In the genomic region with DNA sequence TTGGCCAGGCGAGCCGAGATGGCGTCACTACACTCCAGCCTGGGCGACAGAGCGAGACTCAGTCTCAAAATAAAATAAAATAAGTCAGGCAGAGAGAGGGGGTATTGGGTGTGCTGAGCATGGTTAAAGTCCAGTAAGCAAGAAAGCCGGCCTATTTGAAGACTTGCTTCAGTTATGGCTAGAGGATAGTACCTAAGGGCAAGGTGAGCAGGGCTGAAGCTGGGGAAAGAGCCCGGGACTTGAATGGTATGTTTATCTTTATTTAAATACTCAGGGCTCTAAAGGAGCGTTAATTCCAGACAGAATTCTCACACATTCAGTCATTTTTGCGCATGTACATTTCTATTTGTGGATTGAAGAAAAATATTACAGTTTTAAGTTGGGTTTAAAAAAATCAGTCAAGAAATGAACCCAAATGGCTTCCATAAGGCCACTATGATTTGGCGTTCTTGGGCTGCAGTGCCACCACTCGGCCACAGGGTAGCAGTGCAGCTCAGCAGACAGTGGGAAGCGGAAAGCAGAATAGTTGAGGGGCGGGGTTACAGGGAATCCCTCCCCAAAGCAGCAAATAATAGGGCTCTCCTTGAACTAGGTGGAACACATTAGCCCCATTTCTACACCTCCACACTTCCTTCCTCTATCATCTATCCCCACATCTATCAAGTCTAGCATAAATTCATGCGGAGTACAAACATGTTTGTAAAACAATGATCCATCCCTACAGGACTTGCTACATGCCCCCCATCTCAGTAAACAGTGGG, we compare ENCODE assay signal across 8 cellular contexts.
DNase-seq lines count a peak whose midpoint lies in the region; ATAC-seq and TF ChIP-seq lines count a peak whose summit lies in the region.

No MANE protein-coding gene starts in this region.

- peak; percentile 100 for TF ChIP-seq CTCF in choroid plexus epithelial cell (conservative IDR thresholded peaks at IDR 0.05; ENCODE audit: low read depth, low read length)

- H3K4me3 ChIP-seq in choroid plexus epithelial cell (ENCODE audit: low read depth, low read length) = no peak overlapping the region

- peak; percentile 99 for ATAC-seq in HG03280 (IDR thresholded peaks at IDR 0.05; ENCODE audit: unreplicated experiment)

- peak in 12 of 14 donors; percentile 4 to 67 (median 37) for DNase-seq in C1 segment of cervical spinal cord (lab: John Stamatoyannopoulos, UW)
- DNase-seq in GM19238 (ENCODE audit: insufficient read length, low spot score) = peak; percentile 55
- DNase-seq in NCI-H446 treated with DMSO at 0.1 percent for 48 hours (lab: John Stamatoyannopoulos, UW) = peak; percentile 53
- peak; percentile 64 to 75 for DNase-seq in activated CD4-positive, alpha-beta T cell treated with anti-CD3 and anti-CD28 coated beads for 24 hours (ENCODE audit: low read depth in 2 of 2)
- peak; percentile 94 for DNase-seq in choroid plexus epithelial cell (ENCODE audit: low read depth)
- peak; percentile 93 for DNase-seq in left kidney (ENCODE audit: low read depth, low spot score)
- DNase-seq in stimulated activated CD4-positive, alpha-beta T cell treated with anti-CD3 and anti-CD28 coated beads, Interleukin-4, amount 100 ng/mL, for 24 hours = peak; percentile 83

Comparison
In these comparisons a context has a peak if more than half of its experiments do, and no peak if none do; other contexts are left out.
1. DNase-seq: peak in every context shown above with its lines; median percentile 94 in choroid plexus epithelial cell; 93 in left kidney; 83 in stimulated activated CD4-positive, alpha-beta T cell treated with anti-CD3 and anti-CD28 coated beads, Interleukin-4, amount 100 ng/mL, for 24 hours; 70 in activated CD4-positive, alpha-beta T cell treated with anti-CD3 and anti-CD28 coated beads for 24 hours; 55 in GM19238; 53 in NCI-H446 treated with DMSO at 0.1 percent for 48 hours; 37 in C1 segment of cervical spinal cord.